ENCODE assay signal across 8 cellular contexts in genomic region chr3:50327943-50328691, GRCh38. TPM values are rescaled to one million over a fixed set of nuclear protein-coding genes. Genes with fewer than 3 reads are reported as not detected.
A peak's percentile ranks its signal among the peaks of the same experiment; 100 is the strongest.
DNase-seq lines count a peak whose midpoint lies in the region; ATAC-seq and TF ChIP-seq lines count a peak whose summit lies in the region.

Gene TUSC2, minus strand, starts transcription at chr3:50328223. Its CDS starts 124 bp downstream, at chr3:50328099.

- 1 to 2% (median 1%) methylated on average over 43 to 55 of the region's 55 CpGs for WGBS in ovary, 3 donors
- WGBS in thyroid gland, 2 donors, result 3 to 4% methylated on average over 32 to 40 of the region's 55 CpGs

- TF ChIP-seq EP300 in ovary (IDR thresholded peaks at IDR 0.05), result no peak

- DNase-seq in GM06990 (ENCODE audit: extremely low read depth, insufficient read length), result peak; percentile 90
- peak; percentile 92 for DNase-seq in NCI-H1092 (lab: John Stamatoyannopoulos, UW)
- peak; percentile 96 for DNase-seq in SKM-1 treated with dmso at 0.1 percent for 144 hours (lab: John Stamatoyannopoulos, UW; ENCODE audit: unreplicated experiment)
- peak; percentile 97 for DNase-seq in glutamatergic neuron
- peak; percentile 95 to 98 (median 97) for DNase-seq in ovary
- peak; percentile 99 for DNase-seq in thyroid gland

- H3K4me3 ChIP-seq in GM06990 (replicated peaks; ENCODE audit: low read depth, low read length) (peak within 1 kb of the TSS; percentile 90), ovary (peak within 1 kb of the TSS; percentile 84), thyroid gland (replicated peaks in 1 of 3) (peak within 1 kb of the TSS; percentile 45 to 97 (median 74))

- H3K4me3 Mint-ChIP-seq in activated naive CD8-positive, alpha-beta T cell, result peak within 1 kb of the TSS; percentile 90
- peak within 1 kb of the TSS; percentile 88 for H3K4me3 Mint-ChIP-seq in glutamatergic neuron (ENCODE audit: unreplicated experiment)

- H3K4me1 ChIP-seq in ovary (ENCODE audit: insufficient read depth), result peaks cover 6% of the 10 kb centered on the region
- peaks cover 14 to 33% of the 10 kb centered on the region in 2 donors for H3K4me1 ChIP-seq in thyroid gland

- H3K27ac ChIP-seq in ovary (peak within 1 kb of the TSS; percentile 34 to 60), thyroid gland (peak within 1 kb of the TSS; percentile 51 to 77 (median 56))

- no peaks in the 10 kb centered on the region for H3K36me3 Mint-ChIP-seq in activated naive CD8-positive, alpha-beta T cell
- no peaks in the 10 kb centered on the region for H3K36me3 Mint-ChIP-seq in glutamatergic neuron (ENCODE audit: unreplicated experiment)

- H3K27ac Mint-ChIP-seq in activated naive CD8-positive, alpha-beta T cell, result peak within 1 kb of the TSS; percentile 79
- H3K27ac Mint-ChIP-seq in glutamatergic neuron (ENCODE audit: unreplicated experiment), result peak within 1 kb of the TSS; percentile 82

- peaks cover 30% of the 10 kb centered on the region for H3K36me3 ChIP-seq in GM06990 (ENCODE audit: control insufficient read depth, insufficient read depth, low read length)
- no peaks in the 10 kb centered on the region for H3K36me3 ChIP-seq in ovary
- peaks cover 28 to 29% of the 10 kb centered on the region in 2 donors for H3K36me3 ChIP-seq in thyroid gland

- no peaks in the 10 kb centered on the region for H3K27me3 ChIP-seq in GM06990 (replicated peaks; ENCODE audit: control insufficient read depth, insufficient read depth, low read length)
- H3K27me3 ChIP-seq in ovary, result no peaks in the 10 kb centered on the region
- H3K27me3 ChIP-seq in thyroid gland, result no peaks in the 10 kb centered on the region

- H3K4me1 Mint-ChIP-seq in activated naive CD8-positive, alpha-beta T cell (ENCODE audit: low read depth), result peaks cover 25% of the 10 kb centered on the region
- peaks cover 6% of the 10 kb centered on the region for H3K4me1 Mint-ChIP-seq in glutamatergic neuron (ENCODE audit: low read depth, unreplicated experiment)

- H3K9me3 ChIP-seq in ovary (no peaks in the 10 kb centered on the region), thyroid gland (no peaks in the 10 kb centered on the region)

- TF ChIP-seq POLR2A in ovary (IDR thresholded peaks at IDR 0.05) (peak; percentile 66), thyroid gland (IDR thresholded peaks at IDR 0.05) (peak in 1 of 2 donors; percentile 82)

- peak; percentile 79 for ATAC-seq in HG02588 (IDR thresholded peaks at IDR 0.05; ENCODE audit: unreplicated experiment)

- no peaks in the 10 kb centered on the region for H3K27me3 Mint-ChIP-seq in activated naive CD8-positive, alpha-beta T cell
- H3K27me3 Mint-ChIP-seq in glutamatergic neuron (ENCODE audit: unreplicated experiment), result peaks cover 1% of the 10 kb centered on the region

- H3K9me3 Mint-ChIP-seq in activated naive CD8-positive, alpha-beta T cell (ENCODE audit: low read depth), result no peaks in the 10 kb centered on the region
- H3K9me3 Mint-ChIP-seq in glutamatergic neuron (ENCODE audit: unreplicated experiment), result peaks cover 4% of the 10 kb centered on the region

- intact Hi-C loops in ovary (cut with DNase I) (loop anchor here in 1 of 4 donors (10.0 kb wide), 1 partner anchor 63 kb away; the partner anchor contains the start of gene SEMA3B), thyroid gland (cut with DNase I) (loop anchor here (5.0 kb wide), 1 partner anchor 36 kb away; the partner anchor contains the start of gene IFRD2)

- TF ChIP-seq CTCF in GM06990 (IDR thresholded peaks at IDR 0.05; ENCODE audit: insufficient read depth, low read length, poor library complexity, severe bottlenecking) (no peak), glutamatergic neuron (IDR thresholded peaks at IDR 0.05; ENCODE audit: partially characterized antibody, unreplicated experiment) (no peak), ovary (IDR thresholded peaks at IDR 0.05) (no peak), thyroid gland (IDR thresholded peaks at IDR 0.05) (peak in 1 of 6 experiments; percentile 7)

RNA-seq across cellular contexts. Expression of gene TUSC2, which starts in this region (rescaled TPM):
- total RNA-seq in glutamatergic neuron (ENCODE audit: unreplicated experiment), result 30.8 TPM
- 10 to 100 TPM; 19.4 to 26.4 (median 21.3) TPM for total RNA-seq in ovary
- 10 to 100 TPM; 21.0 to 24.0 TPM for polyA plus RNA-seq in ovary
- total RNA-seq in thyroid gland, result 10 to 100 TPM; 28.7 to 63.7 (median 42.3) TPM

Comparison
In these comparisons a context has a peak if more than half of its experiments do, and no peak if none do; other contexts are left out.
1. Peak in every context shown above with its lines: DNase-seq, ATAC-seq, H3K4me3 ChIP-seq and H3K27ac ChIP-seq.